ENCODE assay signal across 17 cellular contexts in genomic region chr17:7830616-7831015, GRCh38.
"Had no signal": no experiment of that assay in that cellular context is flagged by ENCODE, and none has a peak within 500 bp of the region (broad histone marks: within the 10 kb centered on the region; RNA-seq: fewer than 3 reads in every experiment).

No MANE protein-coding gene starts in this region.

- DNase-seq: effector CD8-positive, alpha-beta T cell; endodermal cell; foreskin fibroblast; gastrocnemius medialis; kidney; natural killer cell; pancreas; right lobe of liver; stimulated activated naive B cell treated with anti-CD40 and anti-IgM and Interleukin-4, amounts not matched to agents 10 μg/mL and 1 μg/mL and 100 μg/mL, for 72 hours; upper lobe of left lung had no signal

- H3K9me3 ChIP-seq: gastrocnemius medialis, neutrophil, pancreas, right lobe of liver, thoracic aorta, tibial nerve, upper lobe of left lung had no signal

- H3K4me3 ChIP-seq: gastrocnemius medialis, lung, pancreas, right lobe of liver, thoracic aorta, tibial nerve, upper lobe of left lung had no signal

- H3K27ac ChIP-seq: epithelial cell of prostate, gastrocnemius medialis, neutrophil, pancreas, right lobe of liver, thoracic aorta, tibial nerve, upper lobe of left lung had no signal

- ATAC-seq: esophagus mucosa; gastrocnemius medialis; left lobe of liver; natural killer cell; pancreas; right lobe of liver; stimulated activated naive B cell treated with anti-CD40 and anti-IgM and Interleukin-4, amounts not matched to agents 10 μg/mL and 1 μg/mL and 100 μg/mL, for 72 hours had no signal

- H3K36me3 ChIP-seq: gastrocnemius medialis, neutrophil, pancreas, right lobe of liver, thoracic aorta, tibial nerve, upper lobe of left lung had no signal

- H3K27me3 ChIP-seq: gastrocnemius medialis, pancreas, right lobe of liver, upper lobe of left lung had no signal
